ENCODE assay signal across 11 cellular contexts in genomic region chr5:176934309-176934930, GRCh38. TPM values are rescaled to one million over a fixed set of nuclear protein-coding genes. Genes with fewer than 3 reads are reported as not detected.
"Had no signal": no experiment of that assay in that cellular context is flagged by ENCODE, and none has a peak within 500 bp of the region (broad histone marks: within the 10 kb centered on the region; RNA-seq: fewer than 3 reads in every experiment).

No MANE protein-coding gene starts in this region.

- H3K27me3 Mint-ChIP-seq: dendritic cell treated with granulocyte-macrophage colony-stimulating factor and Interleukin-4, amounts not matched to agents 40 ng/mL and 50 ng/mL, for 4 days; type B pancreatic cell had no signal

- DNase-seq: activated effector memory CD4-positive, alpha-beta T cell treated with anti-CD3 and anti-CD28 coated beads, Interleukin-2, amount 50 U/mL, for 16 hours; endodermal cell; hippocampal formation; midbrain; SJCRH30; substantia nigra; SW 1271; T-helper 9 cell had no signal

- H3K9me3 Mint-ChIP-seq: dendritic cell treated with granulocyte-macrophage colony-stimulating factor and Interleukin-4, amounts not matched to agents 40 ng/mL and 50 ng/mL, for 4 days; type B pancreatic cell had no signal

- H3K27ac Mint-ChIP-seq: dendritic cell treated with granulocyte-macrophage colony-stimulating factor and Interleukin-4, amounts not matched to agents 40 ng/mL and 50 ng/mL, for 4 days; endodermal cell; type B pancreatic cell had no signal

- H3K4me3 Mint-ChIP-seq: dendritic cell treated with granulocyte-macrophage colony-stimulating factor and Interleukin-4, amounts not matched to agents 40 ng/mL and 50 ng/mL, for 4 days; endodermal cell; type B pancreatic cell had no signal

RNA-seq across cellular contexts. Expression of gene HK3, which starts 35.3 kb away (rescaled TPM):
- total RNA-seq: glomerular endothelial cell, SJCRH30 had no signal
